ENCODE assay signal across 39 cellular contexts in the genomic region with DNA sequence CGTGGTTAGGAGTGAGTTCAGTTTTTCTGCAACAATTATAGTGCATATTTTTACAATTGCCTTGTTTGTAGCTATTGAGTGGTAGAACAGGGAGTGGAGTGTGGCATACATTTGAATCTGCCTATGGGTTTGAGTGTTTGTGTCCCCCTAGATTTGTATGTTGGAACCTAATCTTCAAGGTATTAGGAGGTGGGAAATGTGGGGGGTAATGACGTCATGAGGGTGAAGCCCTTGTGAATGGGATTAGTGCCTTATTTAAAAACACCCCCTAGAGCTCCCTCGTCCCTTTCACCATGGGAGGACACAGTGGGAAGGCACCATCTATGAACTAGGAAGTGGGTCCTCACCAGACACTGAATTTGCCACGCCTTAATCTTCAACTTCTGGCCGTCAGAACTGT.
"Had no signal": no experiment of that assay in that cellular context is flagged by ENCODE, and none has a peak within 500 bp of the region (broad histone marks: within the 10 kb centered on the region; RNA-seq: fewer than 3 reads in every experiment).

No MANE protein-coding gene starts in this region.

- H3K27me3 ChIP-seq: adrenal gland, ascending aorta, body of pancreas, brain microvascular endothelial cell, breast epithelium, cardiac muscle cell had no signal

- H3K27ac ChIP-seq: adrenal gland, ascending aorta, body of pancreas, brain microvascular endothelial cell, breast epithelium, cardiac muscle cell had no signal

- H3K36me3 Mint-ChIP-seq: activated naive CD4-positive, alpha-beta T cell treated with anti-CD3 and anti-CD28 coated beads, Interleukin-2, amount 10 ng/mL, durations not matched to agents 7 days and 5 days; activated naive CD4-positive, alpha-beta T cell treated with anti-CD3 and anti-CD28 coated beads, Interleukin-2, amount 50 U/mL, for 24 hours; activated naive CD4-positive, alpha-beta T cell treated with anti-CD3 and anti-CD28 coated beads, Interleukin-2, amount 50 U/mL, for 72 hours; activated naive CD8-positive, alpha-beta T cell; activated naive CD8-positive, alpha-beta T cell treated with anti-CD3 and anti-CD28 coated beads for 36 hours; activated naive CD8-positive, alpha-beta T cell treated with anti-CD3 and anti-CD28 coated beads, Interleukin-2, amount 10 ng/mL, durations not matched to agents 7 days and 5 days; brain had no signal

- H3K4me3 Mint-ChIP-seq: activated naive CD4-positive, alpha-beta T cell treated with anti-CD3 and anti-CD28 coated beads for 36 hours; activated naive CD4-positive, alpha-beta T cell treated with anti-CD3 and anti-CD28 coated beads, Interleukin-2, amount 10 ng/mL, durations not matched to agents 7 days and 5 days; activated naive CD4-positive, alpha-beta T cell treated with anti-CD3 and anti-CD28 coated beads, Interleukin-2, amount 50 U/mL, for 24 hours; activated naive CD8-positive, alpha-beta T cell; activated naive CD8-positive, alpha-beta T cell treated with anti-CD3 and anti-CD28 coated beads for 36 hours; activated naive CD8-positive, alpha-beta T cell treated with anti-CD3 and anti-CD28 coated beads, Interleukin-2, amount 10 ng/mL, durations not matched to agents 7 days and 5 days; activated naive CD8-positive, alpha-beta T cell treated with anti-CD3 and anti-CD28 coated beads, Interleukin-2, amount 50 U/mL, for 24 hours; activated T-cell treated with anti-CD3 and anti-CD28 coated beads, Interleukin-2, amount 50 U/mL, for 24 hours; activated T-cell treated with anti-CD3 and anti-CD28 coated beads, Interleukin-2, amount 50 U/mL, for 4 hours; activated T-cell treated with anti-CD3 and anti-CD28 coated beads, Interleukin-2, amount 50 U/mL, for 72 hours; activated T-helper 1 cell treated with anti-CD3 and anti-CD28 coated beads, Interleukin-12 subunit alpha, Interleukin-12 subunit beta, Interleukin-2, Interleukin-4 antibody, amounts not matched to agents 30 ng/mL and 10 ng/mL and 1 ng/mL, durations not matched to agents 14 hours and 24 hours and 36 hours; activated T-helper 17 cell treated with anti-CD3 and anti-CD28 coated beads, Interleukin-2, amount 50 U/mL, for 72 hours; brain; central memory CD8-positive, alpha-beta T cell had no signal

- H3K9me3 ChIP-seq: adrenal gland, ascending aorta, body of pancreas, breast epithelium had no signal

- H3K36me3 ChIP-seq: adrenal gland, ascending aorta, brain microvascular endothelial cell, breast epithelium, cardiac muscle cell had no signal

- H3K4me1 Mint-ChIP-seq: activated naive CD4-positive, alpha-beta T cell treated with anti-CD3 and anti-CD28 coated beads, Interleukin-2, amount 10 ng/mL, durations not matched to agents 7 days and 5 days; activated naive CD4-positive, alpha-beta T cell treated with anti-CD3 and anti-CD28 coated beads, Interleukin-2, amount 50 U/mL, for 24 hours; activated naive CD8-positive, alpha-beta T cell treated with anti-CD3 and anti-CD28 coated beads for 36 hours; activated naive CD8-positive, alpha-beta T cell treated with anti-CD3 and anti-CD28 coated beads, Interleukin-2, amount 10 ng/mL, durations not matched to agents 7 days and 5 days; activated naive CD8-positive, alpha-beta T cell treated with anti-CD3 and anti-CD28 coated beads, Interleukin-2, amount 50 U/mL, for 24 hours; activated T-helper 17 cell treated with anti-CD3 and anti-CD28 coated beads, Interleukin-2, amount 50 U/mL, for 72 hours; brain; central memory CD8-positive, alpha-beta T cell had no signal

- H3K4me3 ChIP-seq: adrenal gland, ascending aorta, body of pancreas, breast epithelium, cardiac muscle cell had no signal

- FAIRE-seq: bronchial epithelial cell had no signal

- DNase-seq: activated effector memory CD4-positive, alpha-beta T cell treated with anti-CD3 and anti-CD28 coated beads, Interleukin-2, amount 50 U/mL, for 16 hours; activated effector memory CD4-positive, alpha-beta T cell treated with Interleukin-2 at 50 U/mL for 16 hours; activated gamma-delta T cell; activated gamma-delta T cell treated with Interleukin-2 at 50 U/mL for 16 hours; activated naive CD4-positive, alpha-beta T cell; activated naive CD4-positive, alpha-beta T cell treated with anti-CD3 and anti-CD28 coated beads for 36 hours; activated naive CD4-positive, alpha-beta T cell treated with anti-CD3 and anti-CD28 coated beads, Interleukin-2, amount 10 ng/mL, durations not matched to agents 7 days and 5 days; activated naive CD4-positive, alpha-beta T cell treated with anti-CD3 and anti-CD28 coated beads, Interleukin-2, amount 50 U/mL, for 16 hours; activated naive CD4-positive, alpha-beta T cell treated with Interleukin-2 at 50 U/mL for 16 hours; activated naive CD8-positive, alpha-beta T cell treated with anti-CD3 and anti-CD28 coated beads for 36 hours; activated naive CD8-positive, alpha-beta T cell treated with anti-CD3 and anti-CD28 coated beads, Interleukin-2, amount 10 ng/mL, durations not matched to agents 7 days and 5 days; activated naive CD8-positive, alpha-beta T cell treated with anti-CD3 and anti-CD28 coated beads, Interleukin-2, amount 50 U/mL, for 24 hours; activated T-cell treated with anti-CD3 and anti-CD28 coated beads, Interleukin-2, amount 50 U/mL, for 1 hour; activated T-cell treated with anti-CD3 and anti-CD28 coated beads, Interleukin-2, amount 50 U/mL, for 24 hours; activated T-cell treated with anti-CD3 and anti-CD28 coated beads, Interleukin-2, amount 50 U/mL, for 4 hours; activated T-cell treated with anti-CD3 and anti-CD28 coated beads, Interleukin-2, amount 50 U/mL, for 48 hours; activated T-cell treated with anti-CD3 and anti-CD28 coated beads, Interleukin-2, amount 50 U/mL, for 72 hours; adrenal gland; amniotic stem cell; amygdala; anterior cingulate cortex; aorta; body of pancreas; brain microvascular endothelial cell; caudate nucleus; central memory CD4-positive, alpha-beta T cell; cerebellar nuclear complex had no signal

- H3K4me1 ChIP-seq: adrenal gland, ascending aorta, body of pancreas, breast epithelium had no signal

- ATAC-seq: activated naive CD4-positive, alpha-beta T cell treated with anti-CD3 and anti-CD28 coated beads, Interleukin-2, amount 50 U/mL, for 72 hours; activated naive CD8-positive, alpha-beta T cell treated with anti-CD3 and anti-CD28 coated beads, Interleukin-2, amount 50 U/mL, for 24 hours; activated T-cell treated with anti-CD3 and anti-CD28 coated beads, Interleukin-2, amount 50 U/mL, for 4 hours; activated T-cell treated with anti-CD3 and anti-CD28 coated beads, Interleukin-2, amount 50 U/mL, for 72 hours; activated T-helper 17 cell treated with anti-CD3 and anti-CD28 coated beads, Interleukin-2, amount 50 U/mL, for 72 hours; body of pancreas had no signal

- H3K27ac Mint-ChIP-seq: activated naive CD4-positive, alpha-beta T cell treated with anti-CD3 and anti-CD28 coated beads for 36 hours; activated naive CD4-positive, alpha-beta T cell treated with anti-CD3 and anti-CD28 coated beads, Interleukin-2, amount 10 ng/mL, durations not matched to agents 7 days and 5 days; activated naive CD4-positive, alpha-beta T cell treated with anti-CD3 and anti-CD28 coated beads, Interleukin-2, amount 50 U/mL, for 24 hours; activated naive CD4-positive, alpha-beta T cell treated with anti-CD3 and anti-CD28 coated beads, Interleukin-2, amount 50 U/mL, for 72 hours; activated naive CD8-positive, alpha-beta T cell; activated naive CD8-positive, alpha-beta T cell treated with anti-CD3 and anti-CD28 coated beads for 36 hours; activated naive CD8-positive, alpha-beta T cell treated with anti-CD3 and anti-CD28 coated beads, Interleukin-2, amount 10 ng/mL, durations not matched to agents 7 days and 5 days; activated naive CD8-positive, alpha-beta T cell treated with anti-CD3 and anti-CD28 coated beads, Interleukin-2, amount 50 U/mL, for 24 hours; activated T-cell treated with anti-CD3 and anti-CD28 coated beads, Interleukin-2, amount 50 U/mL, for 24 hours; activated T-cell treated with anti-CD3 and anti-CD28 coated beads, Interleukin-2, amount 50 U/mL, for 72 hours; activated T-helper 1 cell treated with anti-CD3 and anti-CD28 coated beads, Interleukin-12 subunit alpha, Interleukin-12 subunit beta, Interleukin-2, Interleukin-4 antibody, amounts not matched to agents 30 ng/mL and 10 ng/mL and 1 ng/mL, durations not matched to agents 14 hours and 24 hours and 36 hours; activated T-helper 17 cell treated with anti-CD3 and anti-CD28 coated beads, Interleukin-2, amount 50 U/mL, for 72 hours; activated T-helper 2 cell treated with anti-CD3 and anti-CD28 coated beads, Interferon-gamma antibody, Interleukin-2, Interleukin-4, amounts not matched to agents 10 μg/mL and 5 μg/mL and 100 μg/mL, durations not matched to agents 14 hours and 24 hours and 36 hours; brain had no signal

- H3K9me3 Mint-ChIP-seq: activated naive CD4-positive, alpha-beta T cell treated with anti-CD3 and anti-CD28 coated beads for 36 hours; activated naive CD4-positive, alpha-beta T cell treated with anti-CD3 and anti-CD28 coated beads, Interleukin-2, amount 50 U/mL, for 24 hours; activated naive CD8-positive, alpha-beta T cell treated with anti-CD3 and anti-CD28 coated beads, Interleukin-2, amount 50 U/mL, for 24 hours; activated T-cell treated with anti-CD3 and anti-CD28 coated beads, Interleukin-2, amount 50 U/mL, for 4 hours; activated T-helper 1 cell treated with anti-CD3 and anti-CD28 coated beads, Interleukin-12 subunit alpha, Interleukin-12 subunit beta, Interleukin-2, Interleukin-4 antibody, amounts not matched to agents 30 ng/mL and 10 ng/mL and 1 ng/mL, durations not matched to agents 14 hours and 24 hours and 36 hours; activated T-helper 17 cell treated with anti-CD3 and anti-CD28 coated beads, Interleukin-2, amount 50 U/mL, for 72 hours; activated T-helper 2 cell treated with anti-CD3 and anti-CD28 coated beads, Interferon-gamma antibody, Interleukin-2, Interleukin-4, amounts not matched to agents 10 μg/mL and 5 μg/mL and 100 μg/mL, durations not matched to agents 14 hours and 24 hours and 36 hours; brain had no signal

- H3K27me3 Mint-ChIP-seq: activated naive CD4-positive, alpha-beta T cell treated with anti-CD3 and anti-CD28 coated beads, Interleukin-2, amount 10 ng/mL, durations not matched to agents 7 days and 5 days; activated naive CD4-positive, alpha-beta T cell treated with anti-CD3 and anti-CD28 coated beads, Interleukin-2, amount 50 U/mL, for 24 hours; activated naive CD8-positive, alpha-beta T cell; activated naive CD8-positive, alpha-beta T cell treated with anti-CD3 and anti-CD28 coated beads for 36 hours; activated naive CD8-positive, alpha-beta T cell treated with anti-CD3 and anti-CD28 coated beads, Interleukin-2, amount 10 ng/mL, durations not matched to agents 7 days and 5 days; activated naive CD8-positive, alpha-beta T cell treated with anti-CD3 and anti-CD28 coated beads, Interleukin-2, amount 50 U/mL, for 24 hours; activated T-cell treated with anti-CD3 and anti-CD28 coated beads, Interleukin-2, amount 50 U/mL, for 24 hours; activated T-helper 17 cell treated with anti-CD3 and anti-CD28 coated beads, Interleukin-2, amount 50 U/mL, for 72 hours; brain; central memory CD8-positive, alpha-beta T cell had no signal
